In the genomic region with DNA sequence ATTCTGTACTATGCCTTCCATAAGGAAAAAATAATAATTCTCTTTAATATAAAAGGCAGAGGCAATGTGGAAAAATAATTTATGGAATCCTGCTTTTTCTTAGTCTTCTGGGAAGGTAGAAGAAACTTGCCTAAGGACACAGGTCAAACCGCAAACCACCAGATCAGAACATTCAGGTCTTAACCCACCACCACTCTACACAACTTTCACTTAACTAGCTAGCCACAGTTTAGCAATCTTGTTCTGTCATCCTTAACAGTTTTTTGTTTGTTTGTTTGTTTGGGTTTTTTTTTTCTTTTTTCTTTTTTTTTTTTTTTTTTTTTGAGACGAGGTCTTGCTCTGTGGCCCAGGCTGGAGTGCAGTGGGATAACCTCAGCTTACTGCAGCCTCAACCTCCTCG, we compare ENCODE assay signal across 34 cellular contexts.
"Had no signal": no experiment of that assay in that cellular context is flagged by ENCODE, and none has a peak within 500 bp of the region (broad histone marks: within the 10 kb centered on the region; RNA-seq: fewer than 3 reads in every experiment).

No MANE protein-coding gene starts in this region.

- DNase-seq: activated B cell treated with CpG ODN at 0.5 μM for 24 hours; activated CD4-positive, alpha-beta memory T cell treated with anti-CD3 and anti-CD28 coated beads for 36 hours; activated CD4-positive, alpha-beta T cell treated with anti-CD3 and anti-CD28 coated beads for 4 hours; activated CD4-positive, alpha-beta T cell treated with anti-CD3 and anti-CD28 coated beads, Interleukin-2, amount 10 ng/mL, durations not matched to agents 24 days and 14 days; activated CD4-positive, alpha-beta T cell treated with anti-CD3 and anti-CD28 coated beads, Interleukin-2, amount 50 U/mL, for 1 hour; activated CD4-positive, alpha-beta T cell treated with anti-CD3 and anti-CD28 coated beads, Interleukin-2, amount 50 U/mL, for 4 hours; activated CD4-positive, CD25-positive, alpha-beta regulatory T cell treated with anti-CD3 and anti-CD28 coated beads, Interleukin-2, amount 50 U/mL, for 72 hours; activated CD8-positive, alpha-beta memory T cell treated with anti-CD3 and anti-CD28 coated beads, Interleukin-2, amount 50 U/mL, for 4 hours; activated CD8-positive, alpha-beta T cell treated with anti-CD3 and anti-CD28 coated beads for 36 hours; activated effector memory CD4-positive, alpha-beta T cell treated with anti-CD3 and anti-CD28 coated beads, Interleukin-2, amount 50 U/mL, for 16 hours; activated gamma-delta T cell treated with Interleukin-2 at 50 U/mL for 16 hours; activated naive CD4-positive, alpha-beta T cell; activated naive CD4-positive, alpha-beta T cell treated with anti-CD3 and anti-CD28 coated beads for 36 hours; activated naive CD4-positive, alpha-beta T cell treated with anti-CD3 and anti-CD28 coated beads, Interleukin-2, amount 50 U/mL, for 16 hours; activated naive CD8-positive, alpha-beta T cell treated with anti-CD3 and anti-CD28 coated beads for 36 hours; activated T-cell treated with anti-CD3 and anti-CD28 coated beads for 4 hours; activated T-cell treated with anti-CD3 and anti-CD28 coated beads, Interleukin-2, amount 50 U/mL, for 1 hour; activated T-cell treated with anti-CD3 and anti-CD28 coated beads, Interleukin-2, amount 50 U/mL, for 4 hours; activated T-cell treated with anti-CD3 and anti-CD28 coated beads, Interleukin-2, amount 50 U/mL, for 72 hours; adrenal gland; amniotic stem cell; aorta; body of pancreas; brain microvascular endothelial cell; central memory CD4-positive, alpha-beta T cell; T-helper 1 cell; T-helper 9 cell had no signal

- H3K27ac ChIP-seq: adrenal gland, body of pancreas, brain microvascular endothelial cell, breast epithelium, VCaP had no signal

- ATAC-seq: activated CD8-positive, alpha-beta T cell treated with anti-CD3 and anti-CD28 coated beads for 36 hours; activated naive CD4-positive, alpha-beta T cell treated with anti-CD3 and anti-CD28 coated beads, Interleukin-2, amount 50 U/mL, for 72 hours; activated T-cell treated with anti-CD3 and anti-CD28 coated beads, Interleukin-2, amount 50 U/mL, for 4 hours; activated T-cell treated with anti-CD3 and anti-CD28 coated beads, Interleukin-2, amount 50 U/mL, for 72 hours; activated T-helper 17 cell treated with anti-CD3 and anti-CD28 coated beads, Interleukin-2, amount 50 U/mL, for 72 hours; body of pancreas had no signal

- H3K9me3 Mint-ChIP-seq: activated B cell treated with CpG ODN at 0.5 μM for 24 hours; activated CD4-positive, alpha-beta memory T cell treated with anti-CD3 and anti-CD28 coated beads for 36 hours; activated CD4-positive, alpha-beta T cell treated with anti-CD3 and anti-CD28 coated beads, Interleukin-2, amount 10 ng/mL, durations not matched to agents 24 days and 14 days; activated CD8-positive, alpha-beta T cell treated with anti-CD3 and anti-CD28 coated beads for 36 hours; activated naive CD4-positive, alpha-beta T cell treated with anti-CD3 and anti-CD28 coated beads for 36 hours; activated naive CD8-positive, alpha-beta T cell treated with anti-CD3 and anti-CD28 coated beads for 36 hours; activated T-cell treated with anti-CD3 and anti-CD28 coated beads, Interleukin-2, amount 50 U/mL, for 4 hours; activated T-cell treated with anti-CD3 and anti-CD28 coated beads, Interleukin-2, amount 50 U/mL, for 72 hours; activated T-helper 1 cell treated with anti-CD3 and anti-CD28 coated beads, Interleukin-12 subunit alpha, Interleukin-12 subunit beta, Interleukin-2, Interleukin-4 antibody, amounts not matched to agents 30 ng/mL and 10 ng/mL and 1 ng/mL, durations not matched to agents 14 hours and 24 hours and 36 hours; activated T-helper 17 cell treated with anti-CD3 and anti-CD28 coated beads, Interleukin-2, amount 50 U/mL, for 72 hours; T-helper 1 cell treated with Interleukin-12 subunit alpha and Interleukin-12 subunit beta and Interleukin-4 antibody, amounts not matched to agents 30 μg/mL and 1 μg/mL, for 36 hours; T-helper 2 cell treated with Interferon-gamma antibody and Interleukin-4, amounts not matched to agents 5 μg/mL and 100 μg/mL, for 36 hours had no signal

- H3K4me1 Mint-ChIP-seq: activated B cell treated with CpG ODN at 0.5 μM for 24 hours; activated naive CD8-positive, alpha-beta T cell treated with anti-CD3 and anti-CD28 coated beads for 36 hours had no signal

- H3K4me1 ChIP-seq: breast epithelium had no signal

- H3K27me3 ChIP-seq: adrenal gland, body of pancreas, brain microvascular endothelial cell, breast epithelium had no signal

- H3K36me3 ChIP-seq: adrenal gland, brain microvascular endothelial cell, breast epithelium had no signal

- H3K27ac Mint-ChIP-seq: activated B cell treated with CpG ODN at 0.5 μM for 24 hours; activated CD4-positive, alpha-beta memory T cell treated with anti-CD3 and anti-CD28 coated beads for 36 hours; activated CD4-positive, alpha-beta T cell treated with anti-CD3 and anti-CD28 coated beads, Interleukin-2, amount 10 ng/mL, durations not matched to agents 24 days and 14 days; activated CD8-positive, alpha-beta T cell treated with anti-CD3 and anti-CD28 coated beads for 36 hours; activated naive CD4-positive, alpha-beta T cell treated with anti-CD3 and anti-CD28 coated beads for 36 hours; activated naive CD4-positive, alpha-beta T cell treated with anti-CD3 and anti-CD28 coated beads, Interleukin-2, amount 50 U/mL, for 72 hours; activated naive CD8-positive, alpha-beta T cell treated with anti-CD3 and anti-CD28 coated beads for 36 hours; activated T-cell treated with anti-CD3 and anti-CD28 coated beads, Interleukin-2, amount 50 U/mL, for 72 hours; activated T-helper 17 cell treated with anti-CD3 and anti-CD28 coated beads, Interleukin-2, amount 50 U/mL, for 72 hours; T-helper 1 cell treated with Interleukin-12 subunit alpha and Interleukin-12 subunit beta and Interleukin-4 antibody, amounts not matched to agents 30 μg/mL and 1 μg/mL, for 36 hours; T-helper 2 cell treated with Interferon-gamma antibody and Interleukin-4, amounts not matched to agents 5 μg/mL and 100 μg/mL, for 36 hours had no signal

- H3K27me3 Mint-ChIP-seq: activated B cell treated with CpG ODN at 0.5 μM for 24 hours; activated CD4-positive, alpha-beta memory T cell treated with anti-CD3 and anti-CD28 coated beads for 36 hours; activated CD4-positive, alpha-beta T cell treated with anti-CD3 and anti-CD28 coated beads, Interleukin-2, amount 10 ng/mL, durations not matched to agents 24 days and 14 days; activated CD8-positive, alpha-beta T cell treated with anti-CD3 and anti-CD28 coated beads for 36 hours; activated naive CD8-positive, alpha-beta T cell treated with anti-CD3 and anti-CD28 coated beads for 36 hours; activated T-helper 17 cell treated with anti-CD3 and anti-CD28 coated beads, Interleukin-2, amount 50 U/mL, for 72 hours had no signal

- H3K4me3 ChIP-seq: adrenal gland, body of pancreas, breast epithelium had no signal

- H3K4me3 Mint-ChIP-seq: activated B cell treated with CpG ODN at 0.5 μM for 24 hours; activated CD4-positive, alpha-beta memory T cell treated with anti-CD3 and anti-CD28 coated beads for 36 hours; activated CD4-positive, alpha-beta T cell treated with anti-CD3 and anti-CD28 coated beads, Interleukin-2, amount 10 ng/mL, durations not matched to agents 24 days and 14 days; activated CD8-positive, alpha-beta T cell treated with anti-CD3 and anti-CD28 coated beads for 36 hours; activated naive CD4-positive, alpha-beta T cell treated with anti-CD3 and anti-CD28 coated beads for 36 hours; activated naive CD8-positive, alpha-beta T cell treated with anti-CD3 and anti-CD28 coated beads for 36 hours; activated T-cell treated with anti-CD3 and anti-CD28 coated beads, Interleukin-2, amount 50 U/mL, for 4 hours; activated T-cell treated with anti-CD3 and anti-CD28 coated beads, Interleukin-2, amount 50 U/mL, for 72 hours; activated T-helper 1 cell treated with anti-CD3 and anti-CD28 coated beads, Interleukin-12 subunit alpha, Interleukin-12 subunit beta, Interleukin-2, Interleukin-4 antibody, amounts not matched to agents 30 ng/mL and 10 ng/mL and 1 ng/mL, durations not matched to agents 14 hours and 24 hours and 36 hours; activated T-helper 17 cell treated with anti-CD3 and anti-CD28 coated beads, Interleukin-2, amount 50 U/mL, for 72 hours; T-helper 1 cell treated with Interleukin-12 subunit alpha and Interleukin-12 subunit beta and Interleukin-4 antibody, amounts not matched to agents 30 μg/mL and 1 μg/mL, for 36 hours; T-helper 2 cell treated with Interferon-gamma antibody and Interleukin-4, amounts not matched to agents 5 μg/mL and 100 μg/mL, for 36 hours had no signal

- H3K9me3 ChIP-seq: adrenal gland, body of pancreas, breast epithelium had no signal
